Comparison of ENCODE assay signal across 23 cellular contexts in genomic region chrX:42988700-42989099, GRCh38.
A peak's percentile ranks its signal among the peaks of the same experiment; 100 is the strongest.
DNase-seq lines count a peak whose midpoint lies in the region; ATAC-seq, FAIRE-seq and TF ChIP-seq lines count a peak whose summit lies in the region.
"Had no signal": no experiment of that assay in that cellular context is flagged by ENCODE, and none has a peak within 500 bp of the region (broad histone marks: within the 10 kb centered on the region; RNA-seq: fewer than 3 reads in every experiment).

No MANE protein-coding gene starts in this region.

- H3K4me1 ChIP-seq in GM12878 (ENCODE audit: control insufficient read depth, insufficient read depth, low read length) (peaks cover 3% of the 10 kb centered on the region; the same call in 1 of the 2 replicates), trophoblast cell (ENCODE audit: control insufficient read depth in 1 of 2, insufficient read depth in 2 of 2, low read length in 2 of 2) (peaks cover 0 to 5% of the 10 kb centered on the region in 2 experiments), right atrium auricular region (no peaks in the 10 kb centered on the region)

- H3K36me3 Mint-ChIP-seq in IgD-negative memory B cell: no peaks in the 10 kb centered on the region

- H3K79me2 ChIP-seq in GM12878 (ENCODE audit: control insufficient read depth, insufficient read depth, low read length) (no peaks in the 10 kb centered on the region), trophoblast cell (ENCODE audit: control insufficient read depth, insufficient read depth, low read length, poor library complexity) (no peaks in the 10 kb centered on the region)

- peak overlapping the region; percentile 2 to 20 (median 5) for H3K27ac Mint-ChIP-seq in IgD-negative memory B cell
- H3K27ac Mint-ChIP-seq: HFFc6 had no signal

- H2AK5ac ChIP-seq in trophoblast cell (ENCODE audit: low read length): no peak overlapping the region

- no peak overlapping the region for H4K12ac ChIP-seq in trophoblast cell (ENCODE audit: low read depth, low read length)

- RAD21 ChIA-PET in GM12878 (lab: Charles Lee; ENCODE audit: unreplicated experiment): interaction anchor here (0.6 to 1.0 kb wide), 2 partner anchors 15 to 34 kb away, joined by 3 read pairs; no protein-coding TSS in a partner anchor

- no peak for TF ChIP-seq RAD21 in GM12878 (IDR thresholded peaks at IDR 0.05; ENCODE audit: insufficient read depth, low read depth, low read length)

- in situ Hi-C loops in GM12878 (cut with MboI): no loop called here

- H3K9ac ChIP-seq in GM12878 (ENCODE audit: control insufficient read depth, insufficient read depth, low read length) (no peak overlapping the region), trophoblast cell (ENCODE audit: low read length) (no peak overlapping the region)

- H3K18ac ChIP-seq in trophoblast cell (ENCODE audit: low read length): no peak overlapping the region

- peak overlapping the region; percentile 49 for H2BK12ac ChIP-seq in trophoblast cell (ENCODE audit: low read length)

- H3K9me3 Mint-ChIP-seq in IgD-negative memory B cell: peaks cover 0 to 3% (median 0%) of the 10 kb centered on the region in 3 donors
- H3K9me3 Mint-ChIP-seq: HFFc6 had no signal

- SMC1A ChIA-PET in GM12878 (lab: Charles Lee; ENCODE audit: uncharacterized antibody, unreplicated experiment): interaction anchor here (0.8 to 0.9 kb wide), 2 partner anchors 14 to 20 kb away, joined by 3 read pairs; no protein-coding TSS in a partner anchor

- H3K9me3 ChIP-seq in GM12878 (replicated peaks; ENCODE audit: control insufficient read depth, insufficient read depth, low read length) (no peaks in the 10 kb centered on the region), trophoblast cell (ENCODE audit: insufficient read depth, low read depth, low read length) (no peaks in the 10 kb centered on the region), right atrium auricular region (no peaks in the 10 kb centered on the region)
- H3K9me3 ChIP-seq: MG63, SJCRH30 had no signal

- no peak overlapping the region for H3K4me2 ChIP-seq in GM12878 (ENCODE audit: control insufficient read depth, insufficient read depth)
- no peak overlapping the region for H3K4me2 ChIP-seq in trophoblast cell (ENCODE audit: low read length)

- TF ChIP-seq CTCF in GM12878 (IDR thresholded peaks at IDR 0.05 in 2 of 3, conservative IDR thresholded peaks at IDR 0.05 in 1 of 3; ENCODE audit: control insufficient read depth in 2 of 3, extremely low read depth in 1 of 3, insufficient read depth in 1 of 3, low read depth in 3 of 3, low read length in 3 of 3) (no peak), right atrium auricular region (IDR thresholded peaks at IDR 0.05) (no peak)

- H3K36me3 ChIP-seq in GM12878 (ENCODE audit: control insufficient read depth in 2 of 2, insufficient read depth in 2 of 2, low read length in 1 of 2) (no peaks in the 10 kb centered on the region), trophoblast cell (ENCODE audit: control insufficient read depth in 1 of 2, insufficient read depth in 2 of 2, low read length in 2 of 2) (no peaks in the 10 kb centered on the region), right atrium auricular region (no peaks in the 10 kb centered on the region)
- H3K36me3 ChIP-seq: MG63, SJCRH30 had no signal

- H3K4ac ChIP-seq in trophoblast cell (ENCODE audit: low read depth, low read length): no peak overlapping the region

- 71% methylated on average over 1 of the region's 1 CpG for WGBS in GM12878 (ENCODE audit: insufficient coverage, insufficient replicate concordance, low lambda C conversion rate, missing lambda C conversion rate)
- WGBS in trophoblast cell (ENCODE audit: extremely low coverage, insufficient coverage, insufficient read length): no CpG with 5 or more reads among the region's 1 CpG

- peak overlapping the region; percentile 73 for H4K91ac ChIP-seq in trophoblast cell (ENCODE audit: low read depth, low read length)

- no peak overlapping the region; the same call in 1 of the 2 replicates for H2AFZ ChIP-seq in GM12878 (ENCODE audit: control insufficient read depth, low read depth, low read length)
- H2AFZ ChIP-seq in trophoblast cell (ENCODE audit: insufficient read depth, low read length, poor library complexity): no peak overlapping the region

- H3K27ac ChIP-seq in GM12878 (ENCODE audit: control insufficient read depth, insufficient read depth) (no peak overlapping the region), trophoblast cell (ENCODE audit: low read depth, low read length) (no peak overlapping the region), right atrium auricular region (no peak overlapping the region)
- H3K27ac ChIP-seq: SJCRH30 had no signal

- peaks cover 19 to 33% (median 31%) of the 10 kb centered on the region in 3 donors for H3K4me1 Mint-ChIP-seq in IgD-negative memory B cell

- intact Hi-C loops in GM12878 (cut with micrococcal nuclease; ENCODE audit: unreplicated experiment): no loop called here

- no peak overlapping the region for H2BK5ac ChIP-seq in trophoblast cell (ENCODE audit: low read depth, low read length, poor library complexity)

- H4K20me1 ChIP-seq in GM12878 (ENCODE audit: control insufficient read depth, insufficient read depth): no peaks in the 10 kb centered on the region

- POLR2A ChIA-PET in GM12878 (lab: Charles Lee): no interaction called here

- TF ChIP-seq EP300 in GM12878 (IDR thresholded peaks at IDR 0.05; ENCODE audit: borderline replicate concordance in 1 of 2, control insufficient read depth in 1 of 2, low read depth in 2 of 2, low read length in 2 of 2): no peak

- H3K4me3 ChIP-seq in GM12878 (no peak overlapping the region), trophoblast cell (ENCODE audit: low read depth, low read length) (no peak overlapping the region), right atrium auricular region (no peak overlapping the region)
- H3K4me3 ChIP-seq: MG63, SJCRH30 had no signal

- ATAC-seq in GM12878: peak; percentile 67
- no peak for ATAC-seq in left lobe of liver

- H3K27me3 ChIP-seq in GM12878 (replicated peaks in 1 of 2; ENCODE audit: control insufficient read depth in 2 of 2, insufficient read depth in 2 of 2, low read length in 1 of 2) (no peaks in the 10 kb centered on the region), trophoblast cell (ENCODE audit: insufficient read depth, low read length) (no peaks in the 10 kb centered on the region), right atrium auricular region (no peaks in the 10 kb centered on the region)
- H3K27me3 ChIP-seq: MG63, SJCRH30 had no signal

- H3K14ac ChIP-seq in trophoblast cell (ENCODE audit: low read length): no peak overlapping the region

- peaks cover 1% of the 10 kb centered on the region for H3K79me1 ChIP-seq in trophoblast cell (ENCODE audit: low read length)

- CTCF ChIA-PET in GM12878 (lab: Yijun Ruan, JAX): no interaction called here

- H2BK120ac ChIP-seq in trophoblast cell (ENCODE audit: insufficient read depth, low read length, poor library complexity): peak overlapping the region; percentile 66

- no peak for DNase-seq in GM12891 (ENCODE audit: insufficient read length, low spot score)
- DNase-seq in GM12878 (ENCODE audit: low read depth, low spot score): no peak
- DNase-seq in trophoblast cell: no peak
- no peak for DNase-seq in NCI-H774 (lab: John Stamatoyannopoulos, UW)
- no peak for DNase-seq in left lobe of liver (ENCODE audit: low spot score)
- DNase-seq in right atrium auricular region (ENCODE audit: low spot score): no peak
- DNase-seq: H7; HFFc6; Kasumi-1; MG63; NCI-H1092 treated with DMSO at 0.1 percent for 48 hours; NCI-H146; NCI-H2029; NCI-H2227 treated with DMSO at 0.1 percent for 48 hours; NCI-H510A treated with DMSO at 0.1 percent for 48 hours; NCI-H748 treated with DMSO at 0.1 percent for 48 hours; NK-92 treated with Interleukin-12 subunit alpha and Interleukin-12 subunit beta, amount 100 ng/mL, for 24 hours; OCI-M1; SJCRH30; T-helper 1 cell had no signal

- H4K8ac ChIP-seq in trophoblast cell (ENCODE audit: low read depth, low read length): no peak overlapping the region

- TF ChIP-seq POLR2A in GM12891 (IDR thresholded peaks at IDR 0.05; ENCODE audit: low read depth, low read length) (no peak), GM12878 (IDR thresholded peaks at IDR 0.05; ENCODE audit: low read depth, low read length) (no peak)

- H3K27me3 Mint-ChIP-seq in IgD-negative memory B cell: no peaks in the 10 kb centered on the region

- BruUV-seq in GM12878 (replicated peaks; lab: Mats Ljungman, UMichigan): no TSS peak

- no peak overlapping the region for H3K23ac ChIP-seq in trophoblast cell (ENCODE audit: low read length)

- peak overlapping the region in 2 of 4 donors; percentile 1 to 31 for H3K4me3 Mint-ChIP-seq in IgD-negative memory B cell
- H3K4me3 Mint-ChIP-seq: HFFc6 had no signal

- FAIRE-seq in GM12891 (lab: Jason Lieb, UNC) (peak; percentile 84), GM12878 (lab: Jason Lieb, UNC) (no peak)
- FAIRE-seq: A204.1, RCC 7860 had no signal

TF ChIP-seq in GM12891, 5 proteins besides CTCF, POLR2A, EP300 and RAD21:
- TF ChIP-seq SPI1 (IDR thresholded peaks at IDR 0.05; ENCODE audit: low read depth, low read length): peak; percentile 62
- TF ChIP-seq POU2F2 (IDR thresholded peaks at IDR 0.05; ENCODE audit: low read depth, low read length): no peak

TF ChIP-seq in GM12878, 131 proteins besides CTCF, POLR2A, EP300 and RAD21:
- TF ChIP-seq IKZF1 (conservative IDR thresholded peaks at IDR 0.05): 0 out of 2 replicates have a peak, but pooled peaks have one; percentile 19
- peak in 1 of 2 experiments; percentile 27; a peak in 2 of 4 replicates for TF ChIP-seq IKZF2 (IDR thresholded peaks at IDR 0.05)
- no peak for TF ChIP-seq RFX5 (IDR thresholded peaks at IDR 0.05; ENCODE audit: low read depth, low read length)
- TF ChIP-seq ESRRA (IDR thresholded peaks at IDR 0.05; ENCODE audit: low read length): no peak
- TF ChIP-seq SPI1 (IDR thresholded peaks at IDR 0.05; ENCODE audit: borderline replicate concordance, insufficient read depth, low read depth, low read length): peak; percentile 70
- no peak for TF ChIP-seq NBN (IDR thresholded peaks at IDR 0.05)
